In the genomic region with DNA sequence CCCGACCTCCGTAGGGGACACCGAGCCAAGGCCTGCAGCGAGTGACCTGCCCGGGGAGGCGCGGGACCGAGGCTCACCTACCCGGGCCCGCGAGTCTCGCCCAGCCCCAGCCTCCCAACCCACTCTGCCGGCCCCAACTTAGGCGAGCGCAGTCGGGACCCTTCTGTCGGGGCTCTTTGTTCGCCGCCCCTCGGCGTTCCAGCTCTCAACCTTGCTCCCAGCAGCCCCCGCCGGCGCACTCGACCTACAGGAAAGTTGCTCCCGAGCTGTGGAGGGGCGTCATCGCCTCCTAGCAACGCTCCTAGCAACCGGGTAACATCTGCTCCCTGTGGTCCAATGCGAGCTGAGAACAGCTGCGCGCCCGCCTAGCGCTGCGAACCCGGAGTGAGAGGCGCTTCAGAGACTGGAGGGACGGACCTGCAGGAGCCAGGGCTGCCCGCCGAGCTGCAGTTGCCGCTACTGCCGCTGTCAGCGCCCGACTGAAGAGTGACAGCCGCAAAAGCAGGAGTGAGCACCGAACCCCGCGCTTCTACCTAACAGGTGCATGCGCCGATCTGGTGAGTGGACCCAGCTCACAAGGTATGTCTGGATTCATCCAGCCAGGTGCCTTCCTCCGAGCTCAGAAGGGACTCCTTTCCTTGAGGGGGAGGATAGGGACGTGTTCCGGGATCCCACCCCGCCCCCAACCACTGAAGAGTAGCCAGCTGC, we compare ENCODE assay signal across 8 cellular contexts.
DNase-seq lines count a peak whose midpoint lies in the region; ATAC-seq and TF ChIP-seq lines count a peak whose summit lies in the region.

No MANE protein-coding gene starts in this region.

- DNase-seq in CD14-positive monocyte (ENCODE audit: low spot score) (no peak), SKM-1 (lab: John Stamatoyannopoulos, UW; ENCODE audit: unreplicated experiment) (peak; percentile 8), amygdala (lab: John Stamatoyannopoulos, UW) (peak in 55 of 56 donors; percentile 8 to 88 (median 71)), hippocampal formation (lab: John Stamatoyannopoulos, UW) (peak; percentile 72 to 76), uterus (peak; percentile 13 to 52)

- no peaks in the 10 kb centered on the region for H3K4me1 Mint-ChIP-seq in CD14-positive monocyte

- peaks cover 0 to 5% (median 1%) of the 10 kb centered on the region in 7 donors for H3K9me3 Mint-ChIP-seq in CD14-positive monocyte

- H3K36me3 ChIP-seq in HUES6 (ENCODE audit: control insufficient read depth, insufficient read depth, low read length), result no peaks in the 10 kb centered on the region
- no peaks in the 10 kb centered on the region for H3K36me3 ChIP-seq in rectal smooth muscle tissue (ENCODE audit: control insufficient read depth, insufficient read depth, low read length)
- no peaks in the 10 kb centered on the region for H3K36me3 ChIP-seq in uterus

- H3K9me3 ChIP-seq in HUES6 (ENCODE audit: control insufficient read depth, insufficient read depth, low read depth, low read length), result no peaks in the 10 kb centered on the region
- H3K9me3 ChIP-seq in uterus, result no peaks in the 10 kb centered on the region

- H3K4me1 ChIP-seq in HUES6 (ENCODE audit: control insufficient read depth, insufficient read depth, low read length) (peaks cover 5% of the 10 kb centered on the region; the same call in 1 of the 2 replicates), rectal smooth muscle tissue (ENCODE audit: control insufficient read depth, insufficient read depth, low read length) (no peaks in the 10 kb centered on the region), uterus (peaks cover 0 to 4% of the 10 kb centered on the region in 2 donors)

- TF ChIP-seq POLR2A in uterus (IDR thresholded peaks at IDR 0.05), result no peak

- intact Hi-C loops in CD14-positive monocyte (cut with micrococcal nuclease) (no loop called here), uterus (cut with DNase I; ENCODE audit: low total_unique reads) (no loop called here)

- peaks cover 40 to 61% (median 52%) of the 10 kb centered on the region in 3 donors for H3K27me3 Mint-ChIP-seq in CD14-positive monocyte (ENCODE audit: low read depth in 3 of 3)

- H3K27ac ChIP-seq in HUES6 (ENCODE audit: low read depth, low read length) (no peak overlapping the region), rectal smooth muscle tissue (ENCODE audit: low read depth, low read length) (no peak overlapping the region), uterus (no peak overlapping the region)

- H3K27me3 ChIP-seq in HUES6 (ENCODE audit: control insufficient read depth, insufficient read depth, low read length) (peaks cover 72% of the 10 kb centered on the region), rectal smooth muscle tissue (ENCODE audit: control insufficient read depth, insufficient read depth, low read length) (peaks cover 4% of the 10 kb centered on the region), uterus (peaks cover 0 to 30% of the 10 kb centered on the region in 2 donors)

- peak overlapping the region; percentile 42 to 69 for H3K4me3 Mint-ChIP-seq in CD14-positive monocyte

- H3K4me3 ChIP-seq in HUES6 (ENCODE audit: low read depth, low read length) (peak overlapping the region; percentile 70), rectal smooth muscle tissue (ENCODE audit: low read length) (peak overlapping the region; percentile 47), uterus (no peak overlapping the region)

- H3K9ac ChIP-seq in HUES6 (ENCODE audit: low read length) (no peak overlapping the region), rectal smooth muscle tissue (ENCODE audit: low read length) (no peak overlapping the region)

- peak; percentile 97 for ATAC-seq in GM21360 (IDR thresholded peaks at IDR 0.05; ENCODE audit: unreplicated experiment)

- H3K36me3 Mint-ChIP-seq in CD14-positive monocyte, result no peaks in the 10 kb centered on the region

- H3K27ac Mint-ChIP-seq in CD14-positive monocyte, result no peak overlapping the region

- TF ChIP-seq CTCF in CD14-positive monocyte (IDR thresholded peaks at IDR 0.05), result no peak
- no peak for TF ChIP-seq CTCF in uterus (IDR thresholded peaks at IDR 0.05)

Comparison
In these comparisons a context has a peak if more than half of its experiments do, and no peak if none do; other contexts are left out.
1. H3K4me3 ChIP-seq: peak in HUES6 (single experiment) and rectal smooth muscle tissue (single experiment); none in uterus (0 of 2).